16 cellular contexts compared by ENCODE assay signal in the genomic region with DNA sequence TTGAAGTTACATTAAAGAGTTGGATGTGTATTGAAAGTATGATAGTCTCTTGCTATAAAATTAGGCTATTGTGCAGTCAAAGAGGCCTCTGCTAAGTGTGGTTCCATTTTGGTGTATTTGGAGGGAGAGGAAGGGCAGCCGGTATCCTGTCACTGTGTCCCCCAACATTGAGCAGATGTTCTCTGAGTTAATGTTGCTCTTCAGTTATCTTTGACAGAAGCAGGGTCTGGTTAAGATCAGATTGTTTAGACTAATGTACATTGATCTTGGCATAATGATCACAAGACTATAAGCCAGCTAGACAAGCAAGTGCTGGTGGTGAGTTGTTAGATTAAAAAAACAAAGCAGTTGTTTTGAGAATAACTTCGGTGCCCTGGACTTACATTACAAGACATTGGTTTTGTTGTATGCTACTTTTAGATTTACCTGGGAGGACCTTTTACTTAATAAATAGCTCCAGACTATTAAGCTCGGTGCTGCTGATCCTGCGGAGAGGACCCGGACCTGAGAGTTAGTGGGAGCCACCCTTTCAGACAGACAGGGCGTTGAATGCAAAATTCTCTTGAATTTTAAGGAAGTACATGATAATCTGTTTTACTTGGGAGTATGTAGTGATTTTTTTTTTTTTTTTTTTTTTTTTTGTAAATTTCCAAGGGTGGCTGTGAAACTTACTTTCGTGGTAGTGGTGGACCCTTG.
DNase-seq lines count a peak whose midpoint lies in the region; ATAC-seq and TF ChIP-seq lines count a peak whose summit lies in the region.
"Had no signal": no experiment of that assay in that cellular context is flagged by ENCODE, and none has a peak within 500 bp of the region (broad histone marks: within the 10 kb centered on the region; RNA-seq: fewer than 3 reads in every experiment).

No MANE protein-coding gene starts in this region.

- no peaks in the 10 kb centered on the region for H3K9me3 Mint-ChIP-seq in T-helper 2 cell treated with Interferon-gamma antibody and Interleukin-4, amounts not matched to agents 5 μg/mL and 100 μg/mL, for 36 hours
- H3K9me3 Mint-ChIP-seq in GM23338 (no peaks in the 10 kb centered on the region; the same call in 2 of the 3 replicates), WTC11 (no peaks in the 10 kb centered on the region)

- H3K36me3 ChIP-seq in GM23338 (ENCODE audit: insufficient read depth) (no peaks in the 10 kb centered on the region), mesodermal cell (ENCODE audit: control insufficient read depth, insufficient read depth, low read length) (no peaks in the 10 kb centered on the region)

- no peak overlapping the region for H2AFZ ChIP-seq in GM23338

- WGBS in mesodermal cell (ENCODE audit: insufficient coverage in 2 of 2), 2 experiments: 100% methylated on average over 1 of the region's 7 CpGs; no CpG with 5 or more reads in 1 of the 2 experiments

- DNase-seq in T-helper 2 cell treated with Interferon-gamma antibody and Interleukin-4, amounts not matched to agents 5 μg/mL and 100 μg/mL, for 36 hours (ENCODE audit: low spot score): no peak
- DNase-seq in T-helper 2 cell (no peak), GM23338 (ENCODE audit: low spot score) (no peak), WTC11 (ENCODE audit: low spot score) (no peak), omental fat pad (ENCODE audit: low spot score) (no peak), cerebellar cortex (ENCODE audit: low spot score) (no peak)
- DNase-seq: Calu3, dorsolateral prefrontal cortex, HCEC 1CT, Karpas-422, NCI-H1694 treated with DMSO at 0.1 percent for 48 hours, NCI-H748 treated with DMSO at 0.1 percent for 48 hours, nucleus accumbens, small intestine had no signal

- H4K20me1 ChIP-seq in GM23338 (replicated peaks; ENCODE audit: insufficient read depth): peaks cover 96% of the 10 kb centered on the region

- H3K4me3 ChIP-seq in GM23338 (no peak overlapping the region), mesodermal cell (ENCODE audit: extremely low read depth, insufficient read depth, low read length, poor library complexity, severe bottlenecking) (no peak overlapping the region)
- H3K4me3 ChIP-seq: dorsolateral prefrontal cortex had no signal

- H3K27ac ChIP-seq in GM23338 (ENCODE audit: low read depth) (no peak overlapping the region), mesodermal cell (ENCODE audit: low read depth, low read length, severe bottlenecking) (peak overlapping the region; percentile 81)
- H3K27ac ChIP-seq: dorsolateral prefrontal cortex had no signal

- H3K36me3 Mint-ChIP-seq in T-helper 2 cell treated with Interferon-gamma antibody and Interleukin-4, amounts not matched to agents 5 μg/mL and 100 μg/mL, for 36 hours (ENCODE audit: low read depth): no peaks in the 10 kb centered on the region
- H3K36me3 Mint-ChIP-seq in GM23338 (ENCODE audit: low read depth): no peaks in the 10 kb centered on the region
- H3K36me3 Mint-ChIP-seq in WTC11: no peaks in the 10 kb centered on the region

- CTCF ChIA-PET in WTC11 (lab: Charles Lee): no interaction called here

- TF ChIP-seq CTCF in GM23338 (conservative IDR thresholded peaks at IDR 0.05; ENCODE audit: low read depth in 2 of 2): no peak
- no peak for TF ChIP-seq CTCF in WTC11 (IDR thresholded peaks at IDR 0.05)
- no peak for TF ChIP-seq CTCF in omental fat pad (IDR thresholded peaks at IDR 0.05)

- peaks cover 98% of the 10 kb centered on the region for H3K4me1 ChIP-seq in GM23338 (ENCODE audit: insufficient read depth)
- peaks cover 11% of the 10 kb centered on the region for H3K4me1 ChIP-seq in mesodermal cell (ENCODE audit: control insufficient read depth, insufficient read depth, low read length, poor library complexity, severe bottlenecking)

- H3K9me3 ChIP-seq in mesodermal cell (ENCODE audit: control insufficient read depth, low read length): no peaks in the 10 kb centered on the region

- no peaks in the 10 kb centered on the region for H3K27me3 ChIP-seq in GM23338 (ENCODE audit: insufficient read depth)
- H3K27me3 ChIP-seq: dorsolateral prefrontal cortex had no signal

- no peaks in the 10 kb centered on the region for H3K9me2 ChIP-seq in GM23338 (ENCODE audit: insufficient read depth)

- H3F3A ChIP-seq in GM23338 (replicated peaks; ENCODE audit: low read depth): peaks cover 24% of the 10 kb centered on the region

- POLR2A ChIA-PET in WTC11 (lab: Charles Lee): interaction anchor here (0.6 to 0.7 kb wide), 6 partner anchors 18 to 175 kb away, joined by 3 to 5 read pairs (median 4); no protein-coding TSS in a partner anchor

- no peaks in the 10 kb centered on the region for H3K27me3 Mint-ChIP-seq in T-helper 2 cell treated with Interferon-gamma antibody and Interleukin-4, amounts not matched to agents 5 μg/mL and 100 μg/mL, for 36 hours (ENCODE audit: low read depth)
- H3K27me3 Mint-ChIP-seq in GM23338 (ENCODE audit: insufficient read depth, low read depth, poor library complexity) (peaks cover 28% of the 10 kb centered on the region), WTC11 (ENCODE audit: low read depth) (no peaks in the 10 kb centered on the region)

- peaks cover 100% of the 10 kb centered on the region for H3K79me2 ChIP-seq in GM23338 (replicated peaks; ENCODE audit: insufficient read depth)

- H3K4me2 ChIP-seq in GM23338: peak overlapping the region; percentile 9

- peak overlapping the region; percentile 24 for H3K4me3 Mint-ChIP-seq in T-helper 2 cell treated with Interferon-gamma antibody and Interleukin-4, amounts not matched to agents 5 μg/mL and 100 μg/mL, for 36 hours
- H3K4me3 Mint-ChIP-seq in GM23338: no peak overlapping the region; the same call in 2 of the 3 replicates
- no peak overlapping the region for H3K4me3 Mint-ChIP-seq in WTC11

- H3K4me1 Mint-ChIP-seq in T-helper 2 cell treated with Interferon-gamma antibody and Interleukin-4, amounts not matched to agents 5 μg/mL and 100 μg/mL, for 36 hours (ENCODE audit: low read depth): peaks cover 66% of the 10 kb centered on the region
- H3K4me1 Mint-ChIP-seq in GM23338 (peaks cover 80% of the 10 kb centered on the region), WTC11 (peaks cover 84% of the 10 kb centered on the region)

- no peak for ATAC-seq in GM23338
- no peak for ATAC-seq in WTC11
- no peak for ATAC-seq in omental fat pad (ENCODE audit: low FRiP score)
- no peak for ATAC-seq in HG03469 (IDR thresholded peaks at IDR 0.05; ENCODE audit: unreplicated experiment)

- peak overlapping the region; percentile 16 for H3K27ac Mint-ChIP-seq in T-helper 2 cell treated with Interferon-gamma antibody and Interleukin-4, amounts not matched to agents 5 μg/mL and 100 μg/mL, for 36 hours
- H3K27ac Mint-ChIP-seq in GM23338: peak overlapping the region; percentile 9; the same call in 1 of the 2 replicates
- peak overlapping the region; percentile 81 for H3K27ac Mint-ChIP-seq in WTC11

TF ChIP-seq in GM23338, 12 proteins besides CTCF, POLR2A, EP300 and RAD21 (continues in another document):
- TF ChIP-seq EZH2 (IDR thresholded peaks at IDR 0.05; ENCODE audit: low read depth, unreplicated experiment): no peak
- TF ChIP-seq, protein P1, sequence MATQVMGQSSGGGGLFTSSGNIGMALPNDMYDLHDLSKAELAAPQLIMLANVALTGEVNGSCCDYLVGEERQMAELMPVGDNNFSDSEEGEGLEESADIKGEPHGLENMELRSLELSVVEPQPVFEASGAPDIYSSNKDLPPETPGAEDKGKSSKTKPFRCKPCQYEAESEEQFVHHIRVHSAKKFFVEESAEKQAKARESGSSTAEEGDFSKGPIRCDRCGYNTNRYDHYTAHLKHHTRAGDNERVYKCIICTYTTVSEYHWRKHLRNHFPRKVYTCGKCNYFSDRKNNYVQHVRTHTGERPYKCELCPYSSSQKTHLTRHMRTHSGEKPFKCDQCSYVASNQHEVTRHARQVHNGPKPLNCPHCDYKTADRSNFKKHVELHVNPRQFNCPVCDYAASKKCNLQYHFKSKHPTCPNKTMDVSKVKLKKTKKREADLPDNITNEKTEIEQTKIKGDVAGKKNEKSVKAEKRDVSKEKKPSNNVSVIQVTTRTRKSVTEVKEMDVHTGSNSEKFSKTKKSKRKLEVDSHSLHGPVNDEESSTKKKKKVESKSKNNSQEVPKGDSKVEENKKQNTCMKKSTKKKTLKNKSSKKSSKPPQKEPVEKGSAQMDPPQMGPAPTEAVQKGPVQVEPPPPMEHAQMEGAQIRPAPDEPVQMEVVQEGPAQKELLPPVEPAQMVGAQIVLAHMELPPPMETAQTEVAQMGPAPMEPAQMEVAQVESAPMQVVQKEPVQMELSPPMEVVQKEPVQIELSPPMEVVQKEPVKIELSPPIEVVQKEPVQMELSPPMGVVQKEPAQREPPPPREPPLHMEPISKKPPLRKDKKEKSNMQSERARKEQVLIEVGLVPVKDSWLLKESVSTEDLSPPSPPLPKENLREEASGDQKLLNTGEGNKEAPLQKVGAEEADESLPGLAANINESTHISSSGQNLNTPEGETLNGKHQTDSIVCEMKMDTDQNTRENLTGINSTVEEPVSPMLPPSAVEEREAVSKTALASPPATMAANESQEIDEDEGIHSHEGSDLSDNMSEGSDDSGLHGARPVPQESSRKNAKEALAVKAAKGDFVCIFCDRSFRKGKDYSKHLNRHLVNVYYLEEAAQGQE (IDR thresholded peaks at IDR 0.05; ENCODE audit: unreplicated experiment): no peak

TF ChIP-seq in WTC11, 78 proteins besides CTCF, POLR2A, EP300 and RAD21 (continues in another document):
- TF ChIP-seq FOXJ3 (CRISPR knock-in tag; IDR thresholded peaks at IDR 0.05; ENCODE audit: borderline replicate concordance): no peak
- TF ChIP-seq JUN (CRISPR knock-in tag; IDR thresholded peaks at IDR 0.05): no peak
- no peak for TF ChIP-seq ZNF219 (CRISPR knock-in tag; IDR thresholded peaks at IDR 0.05; ENCODE audit: borderline replicate concordance)
- no peak for TF ChIP-seq USF2 (CRISPR knock-in tag; IDR thresholded peaks at IDR 0.05)

Comparison
In these comparisons a context has a peak if more than half of its experiments do, and no peak if none do; other contexts are left out.
1. H3K27ac Mint-ChIP-seq: peak in every context shown above with its lines; median percentile 81 in WTC11; 16 in T-helper 2 cell treated with Interferon-gamma antibody and Interleukin-4, amounts not matched to agents 5 μg/mL and 100 μg/mL, for 36 hours; 9 in GM23338.